ENCODE assay signal across 18 cellular contexts in the genomic region with DNA sequence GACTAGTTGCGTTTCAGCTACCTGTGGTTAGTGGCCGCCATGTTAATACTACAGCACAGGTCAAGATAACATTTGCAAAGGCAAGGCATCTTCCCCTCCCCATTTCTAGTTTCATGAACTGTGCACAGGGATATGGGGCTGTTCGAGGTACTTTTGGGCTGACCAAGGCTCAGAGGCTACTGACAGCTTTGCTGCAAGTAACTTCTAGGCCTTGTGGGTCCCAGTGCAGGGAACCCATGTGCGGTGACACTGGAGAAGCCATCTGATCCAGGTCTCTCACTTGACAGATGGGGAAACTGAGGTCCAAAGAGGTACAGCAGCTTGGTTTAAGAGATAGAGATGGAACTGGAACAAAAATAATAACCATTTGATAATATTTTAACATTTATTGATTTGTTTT. TPM values are rescaled to one million over a fixed set of nuclear protein-coding genes. Genes with fewer than 3 reads are reported as not detected.
DNase-seq lines count a peak whose midpoint lies in the region; ATAC-seq, FAIRE-seq and TF ChIP-seq lines count a peak whose summit lies in the region.
"Had no signal": no experiment of that assay in that cellular context is flagged by ENCODE, and none has a peak within 500 bp of the region (broad histone marks: within the 10 kb centered on the region; RNA-seq: fewer than 3 reads in every experiment).

No MANE protein-coding gene starts in this region.

- H3K27me3 ChIP-seq in left ventricle myocardium inferior (ENCODE audit: low read depth) (no peaks in the 10 kb centered on the region), HepG2 (ENCODE audit: control insufficient read depth in 1 of 2, insufficient read depth in 2 of 2, low read length in 2 of 2) (no peaks in the 10 kb centered on the region), right lobe of liver (no peaks in the 10 kb centered on the region), trophoblast cell (ENCODE audit: insufficient read depth, low read length) (no peaks in the 10 kb centered on the region)

- WGBS in HepG2 (ENCODE audit: low lambda C conversion rate): 95% methylated on average over 4 of the region's 4 CpGs
- WGBS in right lobe of liver (ENCODE audit: insufficient coverage, low coverage, low lambda C conversion rate, missing lambda C conversion rate): 94% methylated on average over 4 of the region's 4 CpGs
- no CpG with 5 or more reads among the region's 4 CpGs for WGBS in trophoblast cell (ENCODE audit: extremely low coverage, insufficient coverage, insufficient read length)

- H4K20me1 ChIP-seq in HepG2 (ENCODE audit: insufficient read depth, low read length): peaks cover under 1% of the 10 kb centered on the region

- no peak for DNase-seq in left ventricle myocardium inferior
- DNase-seq in Right ventricle myocardium inferior (ENCODE audit: missing footprints): no peak
- DNase-seq in HepG2 (ENCODE audit: low spot score): no peak
- no peak for DNase-seq in right lobe of liver
- no peak for DNase-seq in trophoblast cell
- no peak for DNase-seq in natural killer cell treated with Interleukin-12 subunit alpha and Interleukin-12 subunit beta and Interleukin-15 and Interleukin-18, amount 100 ng/mL, for 72 hours (ENCODE audit: low spot score)
- no peak for DNase-seq in D721Med (ENCODE audit: insufficient read length, low spot score)
- DNase-seq: C1 segment of cervical spinal cord; Calu3; CD4-positive, alpha-beta memory T cell; COR-L47; DMS153; DND-41; GM23248; H7; HCEC 1CT had no signal

- H3K4me3 ChIP-seq in left ventricle myocardium inferior: peak overlapping the region; percentile 41
- H3K4me3 ChIP-seq in HepG2 (replicated peaks in 1 of 3; ENCODE audit: insufficient read depth in 1 of 3, low read depth in 2 of 3, low read length in 3 of 3): no peak overlapping the region
- no peak overlapping the region for H3K4me3 ChIP-seq in right lobe of liver
- no peak overlapping the region for H3K4me3 ChIP-seq in trophoblast cell (ENCODE audit: low read depth, low read length)
- H3K4me3 ChIP-seq: GM23248 had no signal

- no peaks in the 10 kb centered on the region for H3K4me1 Mint-ChIP-seq in natural killer cell treated with Interleukin-12 subunit alpha and Interleukin-12 subunit beta and Interleukin-15 and Interleukin-18, amount 100 ng/mL, for 72 hours (ENCODE audit: low read depth in 2 of 2)
- H3K4me1 Mint-ChIP-seq: CD4-positive, alpha-beta memory T cell had no signal

- in situ Hi-C loops in HepG2 (cut with HindIII; ENCODE audit: extremely low pct_ligation_motif_present, low pct_unique_long_range_greater_than_20kb): no loop called here

- intact Hi-C loops in left ventricle myocardium inferior (cut with micrococcal nuclease): no loop called here
- intact Hi-C loops in Right ventricle myocardium inferior (cut with DNase I): loop anchor here (5.0 kb wide), 1 partner anchor 37 kb away; no protein-coding TSS in a partner anchor
- intact Hi-C loops in HepG2 (cut with micrococcal nuclease; ENCODE audit: unreplicated experiment): no loop called here
- intact Hi-C loops in right lobe of liver (cut with DNase I): no loop called here

- H3K4me3 Mint-ChIP-seq in natural killer cell treated with Interleukin-12 subunit alpha and Interleukin-12 subunit beta and Interleukin-15 and Interleukin-18, amount 100 ng/mL, for 72 hours: no peak overlapping the region
- H3K4me3 Mint-ChIP-seq: CD4-positive, alpha-beta memory T cell had no signal

- no peaks in the 10 kb centered on the region for H3K36me3 Mint-ChIP-seq in natural killer cell treated with Interleukin-12 subunit alpha and Interleukin-12 subunit beta and Interleukin-15 and Interleukin-18, amount 100 ng/mL, for 72 hours
- H3K36me3 Mint-ChIP-seq: CD4-positive, alpha-beta memory T cell had no signal

- peaks cover 36% of the 10 kb centered on the region for H3K36me3 ChIP-seq in left ventricle myocardium inferior
- H3K36me3 ChIP-seq in HepG2 (replicated peaks in 1 of 2; ENCODE audit: control insufficient read depth in 1 of 2, insufficient read depth in 2 of 2, low read length in 2 of 2): peaks cover 5 to 46% of the 10 kb centered on the region in 2 experiments; a peak in 3 of 5 replicates
- no peaks in the 10 kb centered on the region for H3K36me3 ChIP-seq in right lobe of liver
- H3K36me3 ChIP-seq in trophoblast cell (ENCODE audit: control insufficient read depth in 1 of 2, insufficient read depth in 2 of 2, low read length in 2 of 2): peaks cover 29 to 45% of the 10 kb centered on the region in 2 experiments

- no peak for ATAC-seq in Right ventricle myocardium inferior
- ATAC-seq in HepG2: no peak
- ATAC-seq in right lobe of liver: no peak
- no peak for ATAC-seq in natural killer cell treated with Interleukin-12 subunit alpha and Interleukin-12 subunit beta and Interleukin-15 and Interleukin-18, amount 100 ng/mL, for 72 hours

- CTCF ChIA-PET in HepG2 (lab: Yijun Ruan, JAX; ENCODE audit: low intra/inter-chr PET ratio, low total read pairs): no interaction called here

- POLR2A ChIA-PET in HepG2 (lab: Yijun Ruan, JAX): no interaction called here

- H3K9ac ChIP-seq in HepG2 (ENCODE audit: insufficient read depth, low read depth, low read length) (no peak overlapping the region), trophoblast cell (ENCODE audit: low read length) (no peak overlapping the region)
- H3K9ac ChIP-seq: GM23248 had no signal

- H2AFZ ChIP-seq in HepG2 (ENCODE audit: low read length) (no peak overlapping the region), trophoblast cell (ENCODE audit: insufficient read depth, low read length, poor library complexity) (peak overlapping the region; percentile 40)
- H2AFZ ChIP-seq: GM23248 had no signal

- H3K4me1 ChIP-seq in left ventricle myocardium inferior (peaks cover 100% of the 10 kb centered on the region), HepG2 (ENCODE audit: insufficient read depth, low read length) (peaks cover 31% of the 10 kb centered on the region), right lobe of liver (peaks cover 0 to 10% (median under 1%) of the 10 kb centered on the region in 4 donors), trophoblast cell (ENCODE audit: control insufficient read depth in 1 of 2, insufficient read depth in 2 of 2, low read length in 2 of 2) (peaks cover 18 to 19% of the 10 kb centered on the region in 2 experiments)

- H3K9me3 ChIP-seq in left ventricle myocardium inferior (replicated peaks) (no peaks in the 10 kb centered on the region), HepG2 (ENCODE audit: low read length) (no peaks in the 10 kb centered on the region), right lobe of liver (no peaks in the 10 kb centered on the region), trophoblast cell (ENCODE audit: insufficient read depth, low read depth, low read length) (no peaks in the 10 kb centered on the region)

- no peak overlapping the region for H4K12ac ChIP-seq in trophoblast cell (ENCODE audit: low read depth, low read length)

- H2BK120ac ChIP-seq in trophoblast cell (ENCODE audit: insufficient read depth, low read length, poor library complexity): no peak overlapping the region

- no TSS peak for BruUV-seq in HepG2 (replicated peaks; lab: Mats Ljungman, UMichigan)

- no peak overlapping the region for H4K91ac ChIP-seq in trophoblast cell (ENCODE audit: low read depth, low read length)

- H3K27me3 Mint-ChIP-seq in natural killer cell treated with Interleukin-12 subunit alpha and Interleukin-12 subunit beta and Interleukin-15 and Interleukin-18, amount 100 ng/mL, for 72 hours: peaks cover 5 to 19% of the 10 kb centered on the region in 2 donors

- peaks cover 2% of the 10 kb centered on the region for H3K79me1 ChIP-seq in trophoblast cell (ENCODE audit: low read length)

- TF ChIP-seq POLR2A in HepG2 (IDR thresholded peaks at IDR 0.05; ENCODE audit: insufficient read depth in 1 of 2, low read depth in 2 of 2, low read length in 2 of 2) (no peak), right lobe of liver (IDR thresholded peaks at IDR 0.05) (no peak)

- FAIRE-seq in HepG2 (lab: Jason Lieb, UNC) (no peak), D721Med (lab: Jason Lieb, UNC) (no peak)
- FAIRE-seq: G401.6, GM12892 had no signal

- H3K18ac ChIP-seq in trophoblast cell (ENCODE audit: low read length): no peak overlapping the region

- H3K14ac ChIP-seq in trophoblast cell (ENCODE audit: low read length): no peak overlapping the region

- H3K23ac ChIP-seq in trophoblast cell (ENCODE audit: low read length): no peak overlapping the region

- TF ChIP-seq RAD21 in HepG2 (CRISPR knock-in tag; IDR thresholded peaks at IDR 0.05): no peak

- H3K4me2 ChIP-seq in HepG2 (ENCODE audit: low read depth, low read length) (no peak overlapping the region), trophoblast cell (ENCODE audit: low read length) (no peak overlapping the region)

- no peak overlapping the region for H2AK5ac ChIP-seq in trophoblast cell (ENCODE audit: low read length)

- TF ChIP-seq CTCF in left ventricle myocardium inferior (IDR thresholded peaks at IDR 0.05; ENCODE audit: borderline replicate concordance): no peak
- no peak for TF ChIP-seq CTCF in HepG2 (CRISPR knock-in tag; IDR thresholded peaks at IDR 0.05)
- no peak for TF ChIP-seq CTCF in right lobe of liver (IDR thresholded peaks at IDR 0.05)
- TF ChIP-seq CTCF in D721Med (IDR thresholded peaks at IDR 0.05; ENCODE audit: insufficient read depth, missing control alignments): no peak

- no peak overlapping the region for H2BK5ac ChIP-seq in trophoblast cell (ENCODE audit: low read depth, low read length, poor library complexity)

- peak overlapping the region; percentile 51 for H3K4ac ChIP-seq in trophoblast cell (ENCODE audit: low read depth, low read length)

- no peak overlapping the region for H4K8ac ChIP-seq in trophoblast cell (ENCODE audit: low read depth, low read length)

- H2BK12ac ChIP-seq in trophoblast cell (ENCODE audit: low read length): no peak overlapping the region

- H3K79me2 ChIP-seq in HepG2 (ENCODE audit: insufficient read depth, low read length) (peaks cover 65% of the 10 kb centered on the region), trophoblast cell (ENCODE audit: control insufficient read depth, insufficient read depth, low read length, poor library complexity) (peaks cover 4% of the 10 kb centered on the region)

- peak overlapping the region; percentile 78 for H3K27ac ChIP-seq in left ventricle myocardium inferior (replicated peaks)
- no peak overlapping the region for H3K27ac ChIP-seq in HepG2 (ENCODE audit: extremely low read length, insufficient read depth, low read length)
- H3K27ac ChIP-seq in right lobe of liver: no peak overlapping the region
- H3K27ac ChIP-seq in trophoblast cell (ENCODE audit: low read depth, low read length): no peak overlapping the region

- no peaks in the 10 kb centered on the region for H3K9me3 Mint-ChIP-seq in natural killer cell treated with Interleukin-12 subunit alpha and Interleukin-12 subunit beta and Interleukin-15 and Interleukin-18, amount 100 ng/mL, for 72 hours

- TF ChIP-seq EP300 in HepG2 (IDR thresholded peaks at IDR 0.05; ENCODE audit: low read depth in 2 of 2, low read length in 2 of 2) (no peak), HepG2 (CRISPR knock-in tag; IDR thresholded peaks at IDR 0.05; ENCODE audit: borderline replicate concordance) (no peak)

- H3K27ac Mint-ChIP-seq in natural killer cell treated with Interleukin-12 subunit alpha and Interleukin-12 subunit beta and Interleukin-15 and Interleukin-18, amount 100 ng/mL, for 72 hours: no peak overlapping the region
- H3K27ac Mint-ChIP-seq: CD4-positive, alpha-beta memory T cell had no signal

RNA-seq across cellular contexts. Expression of a gene that starts 13.6 kb away (rescaled TPM):
- total RNA-seq in left ventricle myocardium inferior (250 TPM), Right ventricle myocardium inferior (288 TPM), HepG2 (2016; rRNA removed; fragmentation: Illumina TruSeq; extraction: Trizol) (28.7 and 57.3 TPM in 2 replicates), right lobe of liver (10 to 100 TPM; 21.9 to 58.6 (median 52.7) TPM)
- 5.1 and 5.6 TPM in 2 replicates for total RNA-seq in HepG2 (2016; cell fraction: cytosol; rRNA removed; fragmentation: Illumina TruSeq; extraction: Trizol; ENCODE audit: low read depth)
- 26.3 and 55.6 TPM in 2 replicates for total RNA-seq in HepG2 (2016; cell fraction: insoluble cytoplasmic fraction; rRNA removed; fragmentation: Illumina TruSeq; extraction: Trizol)
- 17.2 and 19.0 TPM in 2 replicates for total RNA-seq in HepG2 (2016; cell fraction: membrane; rRNA removed; fragmentation: Illumina TruSeq; extraction: Trizol)
- total RNA-seq in HepG2 (2016; cell fraction: nucleus; rRNA removed; fragmentation: Illumina TruSeq; extraction: Trizol): 55.3 and 66.5 TPM in 2 replicates
- 75.2 and 86.6 TPM in 2 replicates for polyA plus RNA-seq in HepG2 (2011; rRNA removed)
- polyA plus RNA-seq in HepG2 (2011; cell fraction: cytosol; rRNA removed): 67.3 and 72.2 TPM in 2 replicates
- polyA plus RNA-seq in HepG2 (2011; cell fraction: nucleus; rRNA removed): 29.5 and 30.5 TPM in 2 replicates
- 89.9 and 107 TPM in 2 replicates for polyA plus RNA-seq in HepG2 (2012)
- polyA plus RNA-seq in HepG2 (2016; cell fraction: cytosol; fragmentation: Illumina TruSeq; extraction: Trizol; ENCODE audit: low read depth): 5.5 TPM in 2 replicates
- polyA plus RNA-seq in HepG2 (2016; cell fraction: insoluble cytoplasmic fraction; fragmentation: Illumina TruSeq; extraction: Trizol; ENCODE audit: low read depth): 30.6 and 38.9 TPM in 2 replicates
- 12.2 and 12.9 TPM in 2 replicates for polyA plus RNA-seq in HepG2 (2016; cell fraction: membrane; fragmentation: Illumina TruSeq; extraction: Trizol; ENCODE audit: low read depth)
- polyA plus RNA-seq in HepG2 (2016; cell fraction: nucleus; fragmentation: Illumina TruSeq; extraction: Trizol; ENCODE audit: insufficient read depth, low read depth): 90.8 and 96.2 TPM in 2 replicates
- polyA minus RNA-seq in HepG2 (2011; rRNA and poly(A)+ RNA removed; ENCODE audit: low replicate concordance): 7.2 and 107 TPM in 2 replicates
- polyA minus RNA-seq in HepG2 (2011; cell fraction: cytosol; rRNA and poly(A)+ RNA removed): 51.1 and 55.3 TPM in 2 replicates
- polyA minus RNA-seq in HepG2 (2011; cell fraction: nucleus; rRNA and poly(A)+ RNA removed): 20.5 and 25.0 TPM in 2 replicates
- 973 and 1,084 TPM in 2 replicates for polyA plus RNA-seq in trophoblast cell (2013)
- total RNA-seq in natural killer cell treated with Interleukin-12 subunit alpha and Interleukin-12 subunit beta and Interleukin-15 and Interleukin-18, amount 100 ng/mL, for 72 hours: not detected
- polyA plus RNA-seq: CD4-positive, alpha-beta memory T cell had no signal

Comparison
In these comparisons a context has a peak if more than half of its experiments do, and no peak if none do; other contexts are left out.
1. RNA of a gene that starts 13.6 kb away (total RNA-seq): 288 TPM in Right ventricle myocardium inferior (single experiment), 250 TPM in left ventricle myocardium inferior (single experiment), 5.1 to 66.5 TPM in HepG2 and 21.9 to 58.6 TPM in right lobe of liver; not detected in natural killer cell treated with Interleukin-12 subunit alpha and Interleukin-12 subunit beta and Interleukin-15 and Interleukin-18, amount 100 ng/mL, for 72 hours; every median in the first group is over 4 times any median in the second.